Comparison of ENCODE assay signal across 8 cellular contexts in genomic region chr22:22408731-22409696, GRCh38.
A peak's percentile ranks its signal among the peaks of the same experiment; 100 is the strongest.
DNase-seq lines count a peak whose midpoint lies in the region; ATAC-seq and TF ChIP-seq lines count a peak whose summit lies in the region.

No MANE protein-coding gene starts in this region.

- ATAC-seq in left ventricle myocardium superior, result peak; percentile 66
- ATAC-seq in HG03280 (IDR thresholded peaks at IDR 0.05; ENCODE audit: unreplicated experiment), result no peak

- 62 to 77% methylated on average over 7 to 14 of the region's 14 CpGs for WGBS in testis, 2 donors

- no peak overlapping the region for H3K27ac Mint-ChIP-seq in activated T-helper 1 cell treated with anti-CD3 and anti-CD28 coated beads, Interleukin-12 subunit alpha, Interleukin-12 subunit beta, Interleukin-2, Interleukin-4 antibody, amounts not matched to agents 30 ng/mL and 10 ng/mL and 1 ng/mL, durations not matched to agents 14 hours and 24 hours and 36 hours

- H3K4me1 ChIP-seq in testis, result no peaks in the 10 kb centered on the region

- no peak overlapping the region for H3K27ac ChIP-seq in testis

- intact Hi-C loops in left ventricle myocardium superior (cut with micrococcal nuclease) (no loop called here), testis (cut with DNase I; ENCODE audit: low total_unique reads) (no loop called here)
- intact Hi-C loops in activated T-helper 1 cell treated with anti-CD3 and anti-CD28 coated beads, Interleukin-12 subunit alpha, Interleukin-12 subunit beta, Interleukin-2, Interleukin-4 antibody, amounts not matched to agents 30 ng/mL and 10 ng/mL and 1 ng/mL, durations not matched to agents 14 hours and 24 hours and 36 hours (cut with micrococcal nuclease), result no loop called here

- H3K4me3 ChIP-seq in testis, result no peak overlapping the region

- no peaks in the 10 kb centered on the region for H3K36me3 ChIP-seq in testis (ENCODE audit: low read depth, missing control alignments)

- no peak overlapping the region for H3K4me3 Mint-ChIP-seq in activated T-helper 1 cell treated with anti-CD3 and anti-CD28 coated beads, Interleukin-12 subunit alpha, Interleukin-12 subunit beta, Interleukin-2, Interleukin-4 antibody, amounts not matched to agents 30 ng/mL and 10 ng/mL and 1 ng/mL, durations not matched to agents 14 hours and 24 hours and 36 hours

- H3K9me3 Mint-ChIP-seq in activated T-helper 1 cell treated with anti-CD3 and anti-CD28 coated beads, Interleukin-12 subunit alpha, Interleukin-12 subunit beta, Interleukin-2, Interleukin-4 antibody, amounts not matched to agents 30 ng/mL and 10 ng/mL and 1 ng/mL, durations not matched to agents 14 hours and 24 hours and 36 hours, result no peaks in the 10 kb centered on the region

- no peaks in the 10 kb centered on the region for H3K9me3 ChIP-seq in testis

- H3K36me3 Mint-ChIP-seq in activated T-helper 1 cell treated with anti-CD3 and anti-CD28 coated beads, Interleukin-12 subunit alpha, Interleukin-12 subunit beta, Interleukin-2, Interleukin-4 antibody, amounts not matched to agents 30 ng/mL and 10 ng/mL and 1 ng/mL, durations not matched to agents 14 hours and 24 hours and 36 hours (ENCODE audit: low read depth), result no peaks in the 10 kb centered on the region

- TF ChIP-seq CTCF in testis (IDR thresholded peaks at IDR 0.05), result peak in 2 of 3 experiments; percentile 40 to 48

- peak; percentile 6 for DNase-seq in GDM1 (lab: John Stamatoyannopoulos, UW)
- peak; percentile 59 for DNase-seq in HuH-7 (ENCODE audit: low spot score)
- peak; percentile 28 for DNase-seq in SW480 (ENCODE audit: low spot score)
- no peak for DNase-seq in left ventricle myocardium superior
- DNase-seq in testis, result peak; percentile 69
- no peak for DNase-seq in activated T-helper 1 cell treated with anti-CD3 and anti-CD28 coated beads, Interleukin-12 subunit alpha, Interleukin-12 subunit beta, Interleukin-2, Interleukin-4 antibody, amounts not matched to agents 30 ng/mL and 10 ng/mL and 1 ng/mL, durations not matched to agents 14 hours and 24 hours and 36 hours (ENCODE audit: low spot score)
- no peak for DNase-seq in NCI-H2081 treated with DMSO at 0.1 percent for 48 hours (lab: John Stamatoyannopoulos, UW)

- no peaks in the 10 kb centered on the region for H3K4me1 Mint-ChIP-seq in activated T-helper 1 cell treated with anti-CD3 and anti-CD28 coated beads, Interleukin-12 subunit alpha, Interleukin-12 subunit beta, Interleukin-2, Interleukin-4 antibody, amounts not matched to agents 30 ng/mL and 10 ng/mL and 1 ng/mL, durations not matched to agents 14 hours and 24 hours and 36 hours (ENCODE audit: low read depth)

- peaks cover 35% of the 10 kb centered on the region for H3K27me3 Mint-ChIP-seq in activated T-helper 1 cell treated with anti-CD3 and anti-CD28 coated beads, Interleukin-12 subunit alpha, Interleukin-12 subunit beta, Interleukin-2, Interleukin-4 antibody, amounts not matched to agents 30 ng/mL and 10 ng/mL and 1 ng/mL, durations not matched to agents 14 hours and 24 hours and 36 hours (ENCODE audit: insufficient read depth)

- no peak for TF ChIP-seq POLR2A in testis (IDR thresholded peaks at IDR 0.05)

- no peaks in the 10 kb centered on the region for H3K27me3 ChIP-seq in testis

Comparison
In these comparisons a context has a peak if more than half of its experiments do, and no peak if none do; other contexts are left out.
1. DNase-seq: peak in GDM1 (single experiment), HuH-7 (single experiment), SW480 (single experiment) and testis (single experiment); none in left ventricle myocardium superior (single experiment), activated T-helper 1 cell treated with anti-CD3 and anti-CD28 coated beads, Interleukin-12 subunit alpha, Interleukin-12 subunit beta, Interleukin-2, Interleukin-4 antibody, amounts not matched to agents 30 ng/mL and 10 ng/mL and 1 ng/mL, durations not matched to agents 14 hours and 24 hours and 36 hours (single experiment) and NCI-H2081 treated with DMSO at 0.1 percent for 48 hours (single experiment).